Comparison of ENCODE assay signal across 15 cellular contexts in genomic region chr13:91112191-91112579, GRCh38.
DNase-seq lines count a peak whose midpoint lies in the region; ATAC-seq lines count a peak whose summit lies in the region.
"Had no signal": no experiment of that assay in that cellular context is flagged by ENCODE, and none has a peak within 500 bp of the region (broad histone marks: within the 10 kb centered on the region; RNA-seq: fewer than 3 reads in every experiment).

No MANE protein-coding gene starts in this region.

- ATAC-seq in GM19455 (IDR thresholded peaks at IDR 0.05; ENCODE audit: unreplicated experiment): no peak
- ATAC-seq in GM18511 (IDR thresholded peaks at IDR 0.05; ENCODE audit: unreplicated experiment): no peak
- no peak for ATAC-seq in left ventricle myocardium superior
- ATAC-seq: A549 had no signal

- DNase-seq in NCI-H524 treated with DMSO at 0.1 percent for 48 hours (lab: John Stamatoyannopoulos, UW) (peak; percentile 40), cerebellar cortex (ENCODE audit: low spot score) (peak; percentile 56), left kidney (ENCODE audit: low read depth, low spot score) (peak; percentile 77), renal cortical epithelial cell (ENCODE audit: low read depth) (peak; percentile 92), left ventricle myocardium superior (no peak)
- DNase-seq in activated CD4-positive, alpha-beta T cell treated with anti-CD3 and anti-CD28 coated beads for 48 hours: no peak
- DNase-seq: BE2C; CD4-positive, alpha-beta memory T cell; GF-D8; GOT3; H9; KBM-7 had no signal

- intact Hi-C loops in left ventricle myocardium superior (cut with micrococcal nuclease): no loop called here

Comparison
In these comparisons a context has a peak if more than half of its experiments do, and no peak if none do; other contexts are left out.
1. DNase-seq: peak in NCI-H524 treated with DMSO at 0.1 percent for 48 hours (single experiment), cerebellar cortex (single experiment), left kidney (single experiment) and renal cortical epithelial cell (single experiment); none in activated CD4-positive, alpha-beta T cell treated with anti-CD3 and anti-CD28 coated beads for 48 hours (single experiment) and left ventricle myocardium superior (single experiment).